8 cellular contexts compared by ENCODE assay signal in the genomic region with DNA sequence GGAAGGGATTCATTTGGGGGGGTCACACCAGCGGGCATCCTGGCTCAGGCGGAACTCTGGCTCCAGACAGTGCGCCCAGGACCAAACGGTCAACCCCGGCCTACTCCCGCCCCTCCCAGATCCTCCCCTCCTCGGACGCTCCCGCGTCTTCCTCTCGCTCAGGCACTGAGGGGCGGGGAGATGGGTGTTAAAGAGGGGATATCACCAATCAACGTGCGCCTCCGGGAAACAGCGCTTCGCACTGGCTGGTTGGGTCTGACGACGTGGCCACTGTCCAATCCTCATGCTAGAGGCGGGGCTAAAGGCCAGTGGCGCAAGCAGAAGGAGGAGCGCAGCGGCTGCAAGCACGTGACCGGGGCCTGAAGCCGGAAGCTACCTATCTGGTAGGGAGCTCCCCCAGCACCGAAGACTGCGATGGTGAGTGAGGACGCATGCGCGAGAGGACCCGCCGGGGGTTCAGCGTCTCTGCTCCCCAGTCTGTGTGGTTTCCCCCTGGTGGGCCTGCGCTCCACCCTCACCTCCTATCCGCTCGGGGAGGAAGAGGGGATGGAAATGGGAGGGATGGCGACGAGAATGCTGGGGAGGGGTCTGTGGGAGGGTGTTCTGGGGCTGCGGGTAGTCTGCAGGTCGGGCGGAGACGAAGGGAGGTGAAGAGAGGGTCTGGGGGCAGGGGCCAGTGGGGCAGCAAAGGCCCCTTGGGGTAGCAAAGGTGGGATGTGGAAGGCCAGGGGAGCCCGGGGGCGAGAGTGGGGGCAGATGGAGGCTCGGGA. TPM values are rescaled to one million over a fixed set of nuclear protein-coding genes. Genes with fewer than 3 reads are reported as not detected.
DNase-seq lines count a peak whose midpoint lies in the region; ATAC-seq, FAIRE-seq and TF ChIP-seq lines count a peak whose summit lies in the region.

A gene (plus strand): TSS at position 360 of the 770 bp plus-strand sequence. CDS start 55 bp downstream, at position 415.

- no peaks in the 10 kb centered on the region for H3K27me3 ChIP-seq in OCI-LY3 (ENCODE audit: low read depth, low read length)

- no peaks in the 10 kb centered on the region for H3K9me3 ChIP-seq in OCI-LY3 (ENCODE audit: insufficient read depth, low read length)

- peak within 1 kb of the TSS; percentile 98 for H3K9ac ChIP-seq in OCI-LY3 (ENCODE audit: low read length)

- H3K4me3 ChIP-seq in OCI-LY3 (ENCODE audit: low read length), result peak within 1 kb of the TSS; percentile 88

- DNase-seq in D721Med (ENCODE audit: insufficient read length, low spot score) (peak; percentile 95), HuH-7 (ENCODE audit: low spot score) (peak; percentile 95), mesothelial cell of epicardium (ENCODE audit: low spot score in 2 of 2, unreplicated experiment in 2 of 2) (peak; percentile 95 to 96)
- peak; percentile 96 for DNase-seq in activated CD8-positive, alpha-beta memory T cell treated with anti-CD3 and anti-CD28 coated beads, Interleukin-2, amount 50 U/mL, for 48 hours
- peak; percentile 98 to 99 for DNase-seq in stimulated activated CD8-positive, alpha-beta memory T cell treated with anti-CD3 and anti-CD28 coated beads, Interleukin-15, amount 100 ng/mL, for 48 hours (ENCODE audit: low read depth in 2 of 2)

- peak within 1 kb of the TSS; percentile 96 for H3K4me2 ChIP-seq in OCI-LY3 (ENCODE audit: low read length)

- peak within 1 kb of the TSS; percentile 96 for H3K27ac Mint-ChIP-seq in mesothelial cell of epicardium

- peak within 1 kb of the TSS; percentile 74 for H3K27ac ChIP-seq in OCI-LY3 (ENCODE audit: low read length)

- H3K36me3 ChIP-seq in OCI-LY3 (replicated peaks; ENCODE audit: low read depth, low read length), result peaks cover 19% of the 10 kb centered on the region

- H3K27me3 Mint-ChIP-seq in mesothelial cell of epicardium (ENCODE audit: low read depth), result no peaks in the 10 kb centered on the region

- no peak for TF ChIP-seq CTCF in D721Med (IDR thresholded peaks at IDR 0.05; ENCODE audit: insufficient read depth, missing control alignments)
- no peak for TF ChIP-seq CTCF in OCI-LY3 (IDR thresholded peaks at IDR 0.05; ENCODE audit: low read depth, low read length)
- no peak for TF ChIP-seq CTCF in mesothelial cell of epicardium (IDR thresholded peaks at IDR 0.05; ENCODE audit: unreplicated experiment)

- peak within 1 kb of the TSS; percentile 76; the same call in 1 of the 2 replicates for H2AFZ ChIP-seq in OCI-LY3 (ENCODE audit: low read depth, low read length)

- peaks cover 21% of the 10 kb centered on the region for H3K4me1 ChIP-seq in OCI-LY3 (ENCODE audit: low read length)

- H3K36me3 Mint-ChIP-seq in mesothelial cell of epicardium, result peaks cover 10% of the 10 kb centered on the region

- H3K4me3 Mint-ChIP-seq in mesothelial cell of epicardium, result peak within 1 kb of the TSS; percentile 99

- peak; percentile 98 for ATAC-seq in GM21515 (IDR thresholded peaks at IDR 0.05; ENCODE audit: unreplicated experiment)

- 0 out of 2 replicates have a peak, but pooled peaks cover 2% of the 10 kb centered on the region for H4K20me1 ChIP-seq in OCI-LY3 (ENCODE audit: insufficient read depth, low read length)

- H3K4me1 Mint-ChIP-seq in mesothelial cell of epicardium, result peaks cover 19% of the 10 kb centered on the region

- FAIRE-seq in D721Med (lab: Jason Lieb, UNC) (peak; percentile 75), endometrium (lab: Jason Lieb, UNC) (peak; percentile 97)

- no peaks in the 10 kb centered on the region for H3K9me3 Mint-ChIP-seq in mesothelial cell of epicardium

- H3K79me2 ChIP-seq in OCI-LY3 (ENCODE audit: low read length), result peaks cover 27% of the 10 kb centered on the region

RNA-seq across cellular contexts. Expression of the gene that starts here (rescaled TPM):
- 97.2 to 109 TPM (median 105 TPM) in 3 replicates for total RNA-seq in mesothelial cell of epicardium

Comparison
In these comparisons a context has a peak if more than half of its experiments do, and no peak if none do; other contexts are left out.
1. Peak in every context shown above with its lines: DNase-seq, ATAC-seq, H3K4me3 ChIP-seq and H3K27ac ChIP-seq.